Comparison of ENCODE assay signal across 23 cellular contexts in genomic region chr10:87579563-87579962, GRCh38.
A peak's percentile ranks its signal among the peaks of the same experiment; 100 is the strongest.
DNase-seq lines count a peak whose midpoint lies in the region; ATAC-seq and TF ChIP-seq lines count a peak whose summit lies in the region.
"Had no signal": no experiment of that assay in that cellular context is flagged by ENCODE, and none has a peak within 500 bp of the region (broad histone marks: within the 10 kb centered on the region; RNA-seq: fewer than 3 reads in every experiment).

No MANE protein-coding gene starts in this region.

- H3K36me3 ChIP-seq in OCI-LY3 (replicated peaks; ENCODE audit: low read depth, low read length) = no peaks in the 10 kb centered on the region
- no peaks in the 10 kb centered on the region for H3K36me3 ChIP-seq in uterus
- H3K36me3 ChIP-seq: sigmoid colon had no signal

- no peaks in the 10 kb centered on the region for H3K36me3 Mint-ChIP-seq in mesothelial cell of epicardium
- H3K36me3 Mint-ChIP-seq: CD8-positive, alpha-beta T cell; natural killer cell had no signal

- H3K27me3 ChIP-seq in OCI-LY3 (ENCODE audit: low read depth, low read length) (no peaks in the 10 kb centered on the region), uterus (no peaks in the 10 kb centered on the region)
- H3K27me3 ChIP-seq: sigmoid colon had no signal

- intact Hi-C loops in uterus (cut with DNase I; ENCODE audit: low total_unique reads) = no loop called here

- H3K27ac ChIP-seq in OCI-LY3 (ENCODE audit: low read length) (no peak overlapping the region), uterus (peak overlapping the region; percentile 29 to 59)
- H3K27ac ChIP-seq: KMS-11, sigmoid colon had no signal

- H3K79me2 ChIP-seq in OCI-LY3 (ENCODE audit: low read length) = no peaks in the 10 kb centered on the region

- 0 out of 2 replicates have a peak overlapping the region, but pooled peaks have one; percentile 77 for H2AFZ ChIP-seq in OCI-LY3 (ENCODE audit: low read depth, low read length)

- H4K20me1 ChIP-seq in OCI-LY3 (ENCODE audit: insufficient read depth, low read length) = no peaks in the 10 kb centered on the region

- H3K4me3 Mint-ChIP-seq in mesothelial cell of epicardium = no peak overlapping the region
- H3K4me3 Mint-ChIP-seq: activated naive CD4-positive, alpha-beta T cell treated with anti-CD3 and anti-CD28 coated beads for 36 hours; activated T-cell treated with anti-CD3 and anti-CD28 coated beads, Interleukin-2, amount 50 U/mL, for 4 hours; CD8-positive, alpha-beta T cell; natural killer cell had no signal

- H3K27me3 Mint-ChIP-seq in mesothelial cell of epicardium (ENCODE audit: low read depth) = no peaks in the 10 kb centered on the region

- no peak for TF ChIP-seq CTCF in OCI-LY3 (IDR thresholded peaks at IDR 0.05; ENCODE audit: low read depth, low read length)
- no peak for TF ChIP-seq CTCF in mesothelial cell of epicardium (IDR thresholded peaks at IDR 0.05; ENCODE audit: unreplicated experiment)
- no peak for TF ChIP-seq CTCF in uterus (IDR thresholded peaks at IDR 0.05)

- DNase-seq in fibroblast of gingiva (ENCODE audit: low read depth) = peak; percentile 42
- no peak for DNase-seq in mesothelial cell of epicardium (ENCODE audit: low spot score in 2 of 2, unreplicated experiment in 2 of 2)
- DNase-seq in uterus = no peak
- no peak for DNase-seq in NCI-H82 treated with DMSO at 0.1 percent for 48 hours (lab: John Stamatoyannopoulos, UW; ENCODE audit: unreplicated experiment)
- DNase-seq in stimulated activated naive CD8-positive, alpha-beta T cell treated with anti-CD3 and anti-CD28 coated beads, Interleukin-15, Interleukin-2, amounts not matched to agents 100 U/mL and 50 U/mL, for 24 hours = no peak
- DNase-seq: activated naive CD4-positive, alpha-beta T cell treated with anti-CD3 and anti-CD28 coated beads for 36 hours; activated T-cell treated with anti-CD3 and anti-CD28 coated beads, Interleukin-2, amount 50 U/mL, for 4 hours; amygdala; caudate nucleus; CD8-positive, alpha-beta T cell; GF-D8; mesendoderm; natural killer cell; NCI-H1048; NCI-H187 treated with DMSO at 0.1 percent for 48 hours; NCI-H226; NCI-H748 treated with DMSO at 0.1 percent for 48 hours; sigmoid colon; T-helper 1 cell had no signal

- H3K9ac ChIP-seq in OCI-LY3 (ENCODE audit: low read length) = no peak overlapping the region
- H3K9ac ChIP-seq: KMS-11 had no signal

- peak overlapping the region; percentile 86 for H3K27ac Mint-ChIP-seq in mesothelial cell of epicardium
- H3K27ac Mint-ChIP-seq: activated naive CD4-positive, alpha-beta T cell treated with anti-CD3 and anti-CD28 coated beads for 36 hours; CD8-positive, alpha-beta T cell; natural killer cell had no signal

- no peak overlapping the region for H3K4me3 ChIP-seq in OCI-LY3 (ENCODE audit: low read length)
- H3K4me3 ChIP-seq in uterus = no peak overlapping the region
- H3K4me3 ChIP-seq: sigmoid colon had no signal

- peaks cover 7% of the 10 kb centered on the region for H3K9me3 Mint-ChIP-seq in mesothelial cell of epicardium
- H3K9me3 Mint-ChIP-seq: activated naive CD4-positive, alpha-beta T cell treated with anti-CD3 and anti-CD28 coated beads for 36 hours; activated T-cell treated with anti-CD3 and anti-CD28 coated beads, Interleukin-2, amount 50 U/mL, for 4 hours; natural killer cell had no signal

- no peak overlapping the region for H3K4me2 ChIP-seq in OCI-LY3 (ENCODE audit: low read length)
- H3K4me2 ChIP-seq: KMS-11 had no signal

- peaks cover 18% of the 10 kb centered on the region for H3K4me1 Mint-ChIP-seq in mesothelial cell of epicardium
- H3K4me1 Mint-ChIP-seq: natural killer cell had no signal

- ATAC-seq in GM21576 (IDR thresholded peaks at IDR 0.05; ENCODE audit: unreplicated experiment) = no peak
- no peak for ATAC-seq in stimulated activated naive CD8-positive, alpha-beta T cell treated with anti-CD3 and anti-CD28 coated beads, Interleukin-15, Interleukin-2, amounts not matched to agents 100 U/mL and 50 U/mL, for 24 hours
- ATAC-seq: activated T-cell treated with anti-CD3 and anti-CD28 coated beads, Interleukin-2, amount 50 U/mL, for 4 hours; CD8-positive, alpha-beta T cell; HCT116; natural killer cell had no signal

- H3K9me3 ChIP-seq in OCI-LY3 (ENCODE audit: insufficient read depth, low read length) = no peaks in the 10 kb centered on the region
- no peaks in the 10 kb centered on the region for H3K9me3 ChIP-seq in uterus
- H3K9me3 ChIP-seq: sigmoid colon had no signal

- H3K4me1 ChIP-seq in OCI-LY3 (ENCODE audit: low read length) = no peaks in the 10 kb centered on the region
- H3K4me1 ChIP-seq in uterus = peaks cover 0 to 6% of the 10 kb centered on the region in 2 donors
- H3K4me1 ChIP-seq: sigmoid colon had no signal

- TF ChIP-seq POLR2A in uterus (IDR thresholded peaks at IDR 0.05) = no peak
